1 cellular context compared by ENCODE assay signal in the genomic region with DNA sequence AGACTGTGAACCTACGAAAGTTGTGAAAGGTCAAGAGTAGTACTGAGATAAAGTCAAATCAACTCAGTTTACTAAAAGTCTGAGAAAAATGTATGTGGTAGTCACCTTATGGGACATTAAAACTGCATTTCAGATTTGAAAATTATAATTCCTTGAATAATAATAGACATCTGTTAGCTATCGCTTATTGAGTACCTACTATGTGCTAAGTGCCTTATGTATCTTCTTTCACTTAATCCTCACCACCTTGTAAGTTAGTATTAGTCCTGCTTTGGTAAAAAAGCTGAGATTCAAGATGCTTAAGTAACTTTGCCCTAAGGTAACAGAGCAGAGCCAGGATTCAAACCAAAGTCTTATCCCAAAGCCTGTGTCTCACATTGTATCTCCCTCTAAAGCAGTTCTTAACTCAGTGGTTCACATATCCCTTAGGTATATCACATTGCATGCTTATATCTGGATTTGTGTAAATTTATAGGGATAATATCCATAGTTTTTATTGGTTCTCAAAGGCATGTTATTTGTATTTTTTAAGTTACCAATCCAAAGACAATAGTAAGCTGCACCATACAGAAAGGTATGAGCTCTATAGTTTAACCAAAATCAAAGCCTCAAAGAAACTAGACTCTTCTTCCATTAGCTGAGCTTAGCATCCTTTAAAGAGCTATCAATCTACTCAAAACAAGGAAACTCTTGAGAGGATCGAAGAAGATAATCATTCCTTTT.
TF ChIP-seq lines count a peak whose summit lies in the region.

No MANE protein-coding gene starts in this region.

TF ChIP-seq in GM12878, 131 proteins besides CTCF, POLR2A, EP300 and RAD21:
- TF ChIP-seq TBL1XR1 (IDR thresholded peaks at IDR 0.05; ENCODE audit: low read depth, low read length) (no peak), RELB (IDR thresholded peaks at IDR 0.05; ENCODE audit: low read depth) (no peak), NR2C1 (IDR thresholded peaks at IDR 0.05) (no peak), GABPA (IDR thresholded peaks at IDR 0.05; ENCODE audit: low read depth) (no peak), SMARCA5 (IDR thresholded peaks at IDR 0.05) (no peak), HDAC6 (IDR thresholded peaks at IDR 0.05; ENCODE audit: unreplicated experiment) (no peak), BRCA1 (IDR thresholded peaks at IDR 0.05; ENCODE audit: low read depth, low read length) (no peak), NFYA (IDR thresholded peaks at IDR 0.05; ENCODE audit: borderline replicate concordance, low read depth, low read length) (no peak), ZNF207 (IDR thresholded peaks at IDR 0.05; ENCODE audit: borderline replicate concordance) (no peak), POLR2AphosphoS5 (IDR thresholded peaks at IDR 0.05; ENCODE audit: low read length) (no peak), RCOR1 (conservative IDR thresholded peaks at IDR 0.05; ENCODE audit: low read depth, low read length) (no peak), RELA (IDR thresholded peaks at IDR 0.05; ENCODE audit: borderline replicate concordance, partially characterized antibody) (no peak), YY1 (IDR thresholded peaks at IDR 0.05; ENCODE audit: low read depth, low read length) (no peak), MTA2 (IDR thresholded peaks at IDR 0.05; ENCODE audit: low read depth) (no peak), ASH2L (IDR thresholded peaks at IDR 0.05; ENCODE audit: borderline replicate concordance, low read depth) (no peak), POU2F2 (IDR thresholded peaks at IDR 0.05; ENCODE audit: borderline replicate concordance, low read depth, low read length) (no peak)
- TF ChIP-seq, protein P1, sequence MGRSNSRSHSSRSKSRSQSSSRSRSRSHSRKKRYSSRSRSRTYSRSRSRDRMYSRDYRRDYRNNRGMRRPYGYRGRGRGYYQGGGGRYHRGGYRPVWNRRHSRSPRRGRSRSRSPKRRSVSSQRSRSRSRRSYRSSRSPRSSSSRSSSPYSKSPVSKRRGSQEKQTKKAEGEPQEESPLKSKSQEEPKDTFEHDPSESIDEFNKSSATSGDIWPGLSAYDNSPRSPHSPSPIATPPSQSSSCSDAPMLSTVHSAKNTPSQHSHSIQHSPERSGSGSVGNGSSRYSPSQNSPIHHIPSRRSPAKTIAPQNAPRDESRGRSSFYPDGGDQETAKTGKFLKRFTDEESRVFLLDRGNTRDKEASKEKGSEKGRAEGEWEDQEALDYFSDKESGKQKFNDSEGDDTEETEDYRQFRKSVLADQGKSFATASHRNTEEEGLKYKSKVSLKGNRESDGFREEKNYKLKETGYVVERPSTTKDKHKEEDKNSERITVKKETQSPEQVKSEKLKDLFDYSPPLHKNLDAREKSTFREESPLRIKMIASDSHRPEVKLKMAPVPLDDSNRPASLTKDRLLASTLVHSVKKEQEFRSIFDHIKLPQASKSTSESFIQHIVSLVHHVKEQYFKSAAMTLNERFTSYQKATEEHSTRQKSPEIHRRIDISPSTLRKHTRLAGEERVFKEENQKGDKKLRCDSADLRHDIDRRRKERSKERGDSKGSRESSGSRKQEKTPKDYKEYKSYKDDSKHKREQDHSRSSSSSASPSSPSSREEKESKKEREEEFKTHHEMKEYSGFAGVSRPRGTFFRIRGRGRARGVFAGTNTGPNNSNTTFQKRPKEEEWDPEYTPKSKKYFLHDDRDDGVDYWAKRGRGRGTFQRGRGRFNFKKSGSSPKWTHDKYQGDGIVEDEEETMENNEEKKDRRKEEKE (IDR thresholded peaks at IDR 0.05): no peak
